23 cellular contexts compared by ENCODE assay signal in the genomic region with DNA sequence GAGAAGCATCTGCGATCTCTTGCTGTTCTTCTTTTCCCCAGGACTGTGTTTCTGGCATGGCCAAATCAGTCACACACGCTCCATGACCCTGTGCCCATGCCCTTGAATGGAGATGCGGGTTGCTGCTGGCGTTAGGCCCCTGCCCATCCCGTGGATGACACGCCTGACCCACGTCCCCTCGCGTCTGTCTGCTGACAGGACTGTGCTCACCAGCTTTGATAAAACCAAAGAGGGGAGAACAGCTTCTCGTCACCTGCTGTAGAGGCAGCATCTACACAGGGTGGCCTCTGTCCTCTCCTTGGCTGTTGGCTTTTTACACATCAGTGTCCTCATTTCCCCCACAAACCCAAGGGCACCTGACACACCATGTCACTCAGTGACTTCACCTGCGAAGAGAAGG. TPM values are rescaled to one million over a fixed set of nuclear protein-coding genes. Genes with fewer than 3 reads are reported as not detected.
"Had no signal": no experiment of that assay in that cellular context is flagged by ENCODE, and none has a peak within 500 bp of the region (broad histone marks: within the 10 kb centered on the region; RNA-seq: fewer than 3 reads in every experiment).

No MANE protein-coding gene starts in this region.

- H3K27ac ChIP-seq: coronary artery, hepatocyte, skin epidermis, suprapubic skin had no signal

- H3K4me2 ChIP-seq: hepatocyte had no signal

- H3K79me2 ChIP-seq: hepatocyte had no signal

- FAIRE-seq: endometrium, frontal cortex had no signal

- H3K4me1 ChIP-seq: suprapubic skin had no signal

- H3K27me3 ChIP-seq: hepatocyte, suprapubic skin had no signal

- H2AFZ ChIP-seq: hepatocyte had no signal

- DNase-seq: activated B cell treated with CpG ODN at 0.5 μM for 24 hours; activated CD4-positive, alpha-beta memory T cell treated with anti-CD3 and anti-CD28 coated beads for 36 hours; activated CD4-positive, alpha-beta T cell treated with anti-CD3 and anti-CD28 coated beads for 4 hours; activated naive CD4-positive, alpha-beta T cell; activated naive CD8-positive, alpha-beta T cell treated with anti-CD3 and anti-CD28 coated beads, Interleukin-2, amount 10 ng/mL, durations not matched to agents 7 days and 5 days; activated T-cell treated with anti-CD3 and anti-CD28 coated beads for 4 hours; amygdala; erythroblast; midbrain; nephron progenitor cell; occipital lobe; stimulated activated CD4-positive, alpha-beta T cell treated with anti-CD3 and anti-CD28 coated beads, Interleukin-15, amount 100 ng/mL, for 24 hours; stimulated activated CD4-positive, alpha-beta T cell treated with anti-CD3 and anti-CD28 coated beads, Interleukin-2, amount 100 ng/mL, for 48 hours; T-cell had no signal

- H3K4me3 ChIP-seq: coronary artery, hepatocyte, lung, skin epidermis, suprapubic skin had no signal

- ATAC-seq: T-cell had no signal

- H3K36me3 ChIP-seq: suprapubic skin had no signal

RNA-seq across cellular contexts. Expression of gene MT1HL1, which starts 6.9 kb away (rescaled TPM):
- total RNA-seq: activated B cell treated with CpG ODN at 0.5 μM for 24 hours; activated CD4-positive, alpha-beta memory T cell treated with anti-CD3 and anti-CD28 coated beads for 36 hours; activated naive CD8-positive, alpha-beta T cell treated with anti-CD3 and anti-CD28 coated beads, Interleukin-2, amount 10 ng/mL, durations not matched to agents 7 days and 5 days; activated T-helper 1 cell treated with anti-CD3 and anti-CD28 coated beads, Interleukin-12 subunit alpha, Interleukin-12 subunit beta, Interleukin-2, Interleukin-4 antibody, amounts not matched to agents 30 ng/mL and 10 ng/mL and 1 ng/mL, durations not matched to agents 14 hours and 24 hours and 36 hours; frontal cortex; hepatocyte; lung; occipital lobe; suprapubic skin; T-cell; ureter had no signal
- polyA plus RNA-seq: hepatocyte, lung had no signal

RNA-seq across cellular contexts. Expression of gene RYR2, which starts 44.6 kb away (rescaled TPM):
- total RNA-seq: activated B cell treated with CpG ODN at 0.5 μM for 24 hours; activated naive CD8-positive, alpha-beta T cell treated with anti-CD3 and anti-CD28 coated beads, Interleukin-2, amount 10 ng/mL, durations not matched to agents 7 days and 5 days; activated T-helper 1 cell treated with anti-CD3 and anti-CD28 coated beads, Interleukin-12 subunit alpha, Interleukin-12 subunit beta, Interleukin-2, Interleukin-4 antibody, amounts not matched to agents 30 ng/mL and 10 ng/mL and 1 ng/mL, durations not matched to agents 14 hours and 24 hours and 36 hours had no signal
